Comparison of ENCODE assay signal across 21 cellular contexts in genomic region chr9:99803694-99804093, GRCh38. TPM values are rescaled to one million over a fixed set of nuclear protein-coding genes. Genes with fewer than 3 reads are reported as not detected.
"Had no signal": no experiment of that assay in that cellular context is flagged by ENCODE, and none has a peak within 500 bp of the region (broad histone marks: within the 10 kb centered on the region; RNA-seq: fewer than 3 reads in every experiment).

No MANE protein-coding gene starts in this region.

- H3K4me3 Mint-ChIP-seq: endodermal cell, immature natural killer cell, memory B cell, mesothelial cell of epicardium, natural killer cell, neural crest cell had no signal

- H3K4me1 Mint-ChIP-seq: neural crest cell had no signal

- H3K27ac Mint-ChIP-seq: endodermal cell, immature natural killer cell, mesothelial cell of epicardium, natural killer cell had no signal

- H3K27me3 Mint-ChIP-seq: memory B cell had no signal

- H3K9me3 Mint-ChIP-seq: endodermal cell, immature natural killer cell, memory B cell, natural killer cell, neural crest cell had no signal

- H3K36me3 Mint-ChIP-seq: immature natural killer cell, natural killer cell had no signal

- FAIRE-seq: endothelial cell of umbilical vein, kidney had no signal

- DNase-seq: colonic mucosa; dermis blood vessel endothelial cell; endodermal cell; foreskin fibroblast; immature natural killer cell; kidney; left cardiac atrium; left ventricle myocardium inferior; lower lobe of right lung; natural killer cell; posterior cingulate gyrus; sigmoid colon; stimulated activated CD4-positive, alpha-beta T cell treated with anti-CD3 and anti-CD28 coated beads, Interleukin-2, amount 100 ng/mL, for 24 hours; stimulated activated CD4-positive, alpha-beta T cell treated with anti-CD3 and anti-CD28 coated beads, Interleukin-4, amount 100 ng/mL, for 4 hours; stimulated activated naive CD4-positive, alpha-beta T cell treated with Interleukin-2 at 50 U/mL for 16 hours; tibial artery; upper lobe of left lung had no signal

- ATAC-seq: left cardiac atrium, lower lobe of right lung, natural killer cell had no signal

RNA-seq across cellular contexts. Expression of gene NR4A3, which starts 18.0 kb away (rescaled TPM):
- total RNA-seq: dermis blood vessel endothelial cell had no signal
